1 cellular context compared by ENCODE assay signal in the genomic region with DNA sequence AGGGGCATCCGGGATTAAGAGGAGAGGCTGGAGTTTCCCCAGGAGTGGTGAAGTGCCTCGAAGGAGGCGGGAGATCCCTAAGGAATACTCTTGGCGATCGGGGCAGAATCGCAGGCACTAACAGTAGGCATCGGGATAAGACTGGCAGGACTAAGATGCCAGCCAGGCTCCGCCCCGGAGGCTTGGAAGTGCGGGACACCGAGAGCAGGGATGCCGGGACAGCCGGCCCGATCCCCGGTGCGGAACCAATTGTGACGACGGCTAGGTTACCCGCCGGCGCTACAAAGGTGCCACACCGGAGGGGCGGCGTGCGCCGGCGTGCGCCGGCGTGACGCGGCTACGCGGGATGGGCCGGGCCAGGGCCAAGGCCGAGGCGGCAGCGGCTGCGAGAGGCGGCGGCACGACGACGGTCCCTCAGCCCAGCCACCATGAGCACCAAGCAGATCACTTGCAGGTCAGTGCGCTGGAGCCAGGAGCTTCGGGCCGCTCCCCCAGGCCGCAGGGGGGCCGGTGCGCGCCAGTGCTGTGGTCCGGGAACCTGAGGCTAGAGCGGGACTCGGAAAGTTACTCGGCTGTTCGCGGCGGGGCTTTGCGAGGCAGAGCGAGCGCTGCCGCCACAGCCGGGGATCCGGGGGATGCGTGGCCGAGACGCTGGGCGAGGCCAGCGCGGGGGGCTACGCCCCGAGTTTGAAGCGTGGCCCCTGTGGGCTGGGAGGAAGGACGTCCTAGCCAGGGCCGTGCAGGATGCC.
A peak's percentile ranks its signal among the peaks of the same experiment; 100 is the strongest.
TF ChIP-seq lines count a peak whose summit lies in the region.

A gene with protein sequence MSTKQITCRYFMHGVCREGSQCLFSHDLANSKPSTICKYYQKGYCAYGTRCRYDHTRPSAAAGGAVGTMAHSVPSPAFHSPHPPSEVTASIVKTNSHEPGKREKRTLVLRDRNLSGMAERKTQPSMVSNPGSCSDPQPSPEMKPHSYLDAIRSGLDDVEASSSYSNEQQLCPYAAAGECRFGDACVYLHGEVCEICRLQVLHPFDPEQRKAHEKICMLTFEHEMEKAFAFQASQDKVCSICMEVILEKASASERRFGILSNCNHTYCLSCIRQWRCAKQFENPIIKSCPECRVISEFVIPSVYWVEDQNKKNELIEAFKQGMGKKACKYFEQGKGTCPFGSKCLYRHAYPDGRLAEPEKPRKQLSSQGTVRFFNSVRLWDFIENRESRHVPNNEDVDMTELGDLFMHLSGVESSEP (plus strand): TSS at position 365 of the 749 bp plus-strand sequence. CDS start 64 bp downstream, at position 429.

TF ChIP-seq in K562, 482 proteins besides CTCF, POLR2A, EP300 and RAD21 (continued from another document and continues in another):
- TF ChIP-seq, protein P1, sequence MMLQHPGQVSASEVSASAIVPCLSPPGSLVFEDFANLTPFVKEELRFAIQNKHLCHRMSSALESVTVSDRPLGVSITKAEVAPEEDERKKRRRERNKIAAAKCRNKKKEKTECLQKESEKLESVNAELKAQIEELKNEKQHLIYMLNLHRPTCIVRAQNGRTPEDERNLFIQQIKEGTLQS (IDR thresholded peaks at IDR 0.05): no peak
- TF ChIP-seq, protein P1 (CRISPR knock-in tag; conservative IDR thresholded peaks at IDR 0.05): peak; percentile 81
- TF ChIP-seq XRCC5 (IDR thresholded peaks at IDR 0.05; ENCODE audit: low read depth, low read length) (peak; percentile 93), GATA2 (CRISPR knock-in tag; IDR thresholded peaks at IDR 0.05) (no peak), TGIF2 (CRISPR knock-in tag; IDR thresholded peaks at IDR 0.05) (no peak; the same call in 1 of the 2 replicates), MIER1 (IDR thresholded peaks at IDR 0.05; ENCODE audit: low read depth) (0 out of 2 replicates have a peak, but pooled peaks have one; percentile 11), VEZF1 (CRISPR knock-in tag; IDR thresholded peaks at IDR 0.05) (peak; percentile 79), HOXB6 (CRISPR knock-in tag; IDR thresholded peaks at IDR 0.05; ENCODE audit: borderline replicate concordance) (no peak), TARDBP (IDR thresholded peaks at IDR 0.05) (peak; percentile 92), HNRNPK (IDR thresholded peaks at IDR 0.05; ENCODE audit: low read depth, low read length, poor library complexity, severe bottlenecking) (peak; percentile 58), SMC3 (conservative IDR thresholded peaks at IDR 0.05; ENCODE audit: insufficient read depth, low read depth, low read length) (0 out of 2 replicates have a peak, but pooled peaks have one; percentile 11), ZNF445 (CRISPR knock-in tag; IDR thresholded peaks at IDR 0.05; ENCODE audit: low read depth) (no peak), MLLT1 (IDR thresholded peaks at IDR 0.05) (peak in 1 of 2 experiments; percentile 78; a peak in 1 of 4 replicates), ZNF24 (IDR thresholded peaks at IDR 0.05) (peak; percentile 84; the same call in 1 of the 2 replicates), GTF2B (IDR thresholded peaks at IDR 0.05; ENCODE audit: extremely low read depth, insufficient read length) (peak; percentile 61), TEAD4 (IDR thresholded peaks at IDR 0.05; ENCODE audit: low read length) (peak; percentile 53), TEAD4 (CRISPR knock-in tag; IDR thresholded peaks at IDR 0.05; ENCODE audit: borderline replicate concordance) (0 out of 2 replicates have a peak, but pooled peaks have one; percentile 10), FOXA3 (CRISPR knock-in tag; conservative IDR thresholded peaks at IDR 0.05 in 1 of 2, IDR thresholded peaks at IDR 0.05 in 1 of 2) (peak in 1 of 2 experiments; percentile 52; a peak in 1 of 4 replicates), SMARCC2 (IDR thresholded peaks at IDR 0.05; ENCODE audit: low read depth) (0 out of 2 replicates have a peak, but pooled peaks have one; percentile 22), KDM2B (CRISPR knock-in tag; IDR thresholded peaks at IDR 0.05) (peak; percentile 90), CREB1 (IDR thresholded peaks at IDR 0.05) (peak; percentile 88), CREB1 (CRISPR knock-in tag; IDR thresholded peaks at IDR 0.05) (peak; percentile 82), ELK1 (CRISPR knock-in tag; IDR thresholded peaks at IDR 0.05) (peak; percentile 56; the same call in 1 of the 2 replicates), PREB (CRISPR knock-in tag; IDR thresholded peaks at IDR 0.05) (no peak), PHF8 (IDR thresholded peaks at IDR 0.05; ENCODE audit: borderline replicate concordance, low read length) (peak; percentile 99), FUS (optimal IDR thresholded peaks at IDR 0.05; ENCODE audit: low read depth, low read length) (peak; percentile 96), ETS1 (conservative IDR thresholded peaks at IDR 0.05; ENCODE audit: control insufficient read depth, low read depth, low read length) (peak; percentile 73), POU5F1 (IDR thresholded peaks at IDR 0.05; ENCODE audit: borderline replicate concordance, low read depth, low read length, partially characterized antibody) (peak; percentile 34), ZNF124 (CRISPR knock-in tag; IDR thresholded peaks at IDR 0.05) (peak; percentile 82; the same call in 1 of the 2 replicates), ZNF384 (IDR thresholded peaks at IDR 0.05; ENCODE audit: low read depth, low read length) (peak; percentile 53; the same call in 1 of the 2 replicates)
- TF ChIP-seq, protein P2, sequence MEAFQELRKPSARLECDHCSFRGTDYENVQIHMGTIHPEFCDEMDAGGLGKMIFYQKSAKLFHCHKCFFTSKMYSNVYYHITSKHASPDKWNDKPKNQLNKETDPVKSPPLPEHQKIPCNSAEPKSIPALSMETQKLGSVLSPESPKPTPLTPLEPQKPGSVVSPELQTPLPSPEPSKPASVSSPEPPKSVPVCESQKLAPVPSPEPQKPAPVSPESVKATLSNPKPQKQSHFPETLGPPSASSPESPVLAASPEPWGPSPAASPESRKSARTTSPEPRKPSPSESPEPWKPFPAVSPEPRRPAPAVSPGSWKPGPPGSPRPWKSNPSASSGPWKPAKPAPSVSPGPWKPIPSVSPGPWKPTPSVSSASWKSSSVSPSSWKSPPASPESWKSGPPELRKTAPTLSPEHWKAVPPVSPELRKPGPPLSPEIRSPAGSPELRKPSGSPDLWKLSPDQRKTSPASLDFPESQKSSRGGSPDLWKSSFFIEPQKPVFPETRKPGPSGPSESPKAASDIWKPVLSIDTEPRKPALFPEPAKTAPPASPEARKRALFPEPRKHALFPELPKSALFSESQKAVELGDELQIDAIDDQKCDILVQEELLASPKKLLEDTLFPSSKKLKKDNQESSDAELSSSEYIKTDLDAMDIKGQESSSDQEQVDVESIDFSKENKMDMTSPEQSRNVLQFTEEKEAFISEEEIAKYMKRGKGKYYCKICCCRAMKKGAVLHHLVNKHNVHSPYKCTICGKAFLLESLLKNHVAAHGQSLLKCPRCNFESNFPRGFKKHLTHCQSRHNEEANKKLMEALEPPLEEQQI (IDR thresholded peaks at IDR 0.05): no peak
- TF ChIP-seq, protein P3, sequence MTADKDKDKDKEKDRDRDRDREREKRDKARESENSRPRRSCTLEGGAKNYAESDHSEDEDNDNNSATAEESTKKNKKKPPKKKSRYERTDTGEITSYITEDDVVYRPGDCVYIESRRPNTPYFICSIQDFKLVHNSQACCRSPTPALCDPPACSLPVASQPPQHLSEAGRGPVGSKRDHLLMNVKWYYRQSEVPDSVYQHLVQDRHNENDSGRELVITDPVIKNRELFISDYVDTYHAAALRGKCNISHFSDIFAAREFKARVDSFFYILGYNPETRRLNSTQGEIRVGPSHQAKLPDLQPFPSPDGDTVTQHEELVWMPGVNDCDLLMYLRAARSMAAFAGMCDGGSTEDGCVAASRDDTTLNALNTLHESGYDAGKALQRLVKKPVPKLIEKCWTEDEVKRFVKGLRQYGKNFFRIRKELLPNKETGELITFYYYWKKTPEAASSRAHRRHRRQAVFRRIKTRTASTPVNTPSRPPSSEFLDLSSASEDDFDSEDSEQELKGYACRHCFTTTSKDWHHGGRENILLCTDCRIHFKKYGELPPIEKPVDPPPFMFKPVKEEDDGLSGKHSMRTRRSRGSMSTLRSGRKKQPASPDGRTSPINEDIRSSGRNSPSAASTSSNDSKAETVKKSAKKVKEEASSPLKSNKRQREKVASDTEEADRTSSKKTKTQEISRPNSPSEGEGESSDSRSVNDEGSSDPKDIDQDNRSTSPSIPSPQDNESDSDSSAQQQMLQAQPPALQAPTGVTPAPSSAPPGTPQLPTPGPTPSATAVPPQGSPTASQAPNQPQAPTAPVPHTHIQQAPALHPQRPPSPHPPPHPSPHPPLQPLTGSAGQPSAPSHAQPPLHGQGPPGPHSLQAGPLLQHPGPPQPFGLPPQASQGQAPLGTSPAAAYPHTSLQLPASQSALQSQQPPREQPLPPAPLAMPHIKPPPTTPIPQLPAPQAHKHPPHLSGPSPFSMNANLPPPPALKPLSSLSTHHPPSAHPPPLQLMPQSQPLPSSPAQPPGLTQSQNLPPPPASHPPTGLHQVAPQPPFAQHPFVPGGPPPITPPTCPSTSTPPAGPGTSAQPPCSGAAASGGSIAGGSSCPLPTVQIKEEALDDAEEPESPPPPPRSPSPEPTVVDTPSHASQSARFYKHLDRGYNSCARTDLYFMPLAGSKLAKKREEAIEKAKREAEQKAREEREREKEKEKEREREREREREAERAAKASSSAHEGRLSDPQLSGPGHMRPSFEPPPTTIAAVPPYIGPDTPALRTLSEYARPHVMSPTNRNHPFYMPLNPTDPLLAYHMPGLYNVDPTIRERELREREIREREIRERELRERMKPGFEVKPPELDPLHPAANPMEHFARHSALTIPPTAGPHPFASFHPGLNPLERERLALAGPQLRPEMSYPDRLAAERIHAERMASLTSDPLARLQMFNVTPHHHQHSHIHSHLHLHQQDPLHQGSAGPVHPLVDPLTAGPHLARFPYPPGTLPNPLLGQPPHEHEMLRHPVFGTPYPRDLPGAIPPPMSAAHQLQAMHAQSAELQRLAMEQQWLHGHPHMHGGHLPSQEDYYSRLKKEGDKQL (CRISPR knock-in tag; IDR thresholded peaks at IDR 0.05; ENCODE audit: borderline replicate concordance): no peak; the same call in 1 of the 2 replicates
